25 cellular contexts compared by ENCODE assay signal in the genomic region with DNA sequence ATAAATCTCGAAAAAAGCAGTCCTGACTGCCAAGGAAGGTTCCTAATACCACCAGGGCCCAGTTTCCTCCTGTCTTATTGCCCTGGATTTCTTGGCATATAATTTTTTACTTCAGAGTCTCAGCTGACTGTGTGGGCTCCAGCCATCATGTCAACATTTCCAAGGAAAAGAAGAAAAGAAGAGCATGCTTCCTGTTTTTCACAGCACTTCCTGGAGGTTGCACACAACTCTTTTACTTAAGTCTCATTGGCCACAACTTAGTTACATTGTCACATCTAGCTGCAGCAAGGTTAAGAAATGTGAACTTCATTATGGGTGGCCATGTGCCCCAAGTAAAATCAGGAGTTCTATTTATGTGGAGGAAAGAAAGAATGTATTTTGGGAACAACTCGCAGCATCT. TPM values are rescaled to one million over a fixed set of nuclear protein-coding genes. Genes with fewer than 3 reads are reported as not detected.
DNase-seq lines count a peak whose midpoint lies in the region; ATAC-seq and TF ChIP-seq lines count a peak whose summit lies in the region.
"Had no signal": no experiment of that assay in that cellular context is flagged by ENCODE, and none has a peak within 500 bp of the region (broad histone marks: within the 10 kb centered on the region; RNA-seq: fewer than 3 reads in every experiment).

No MANE protein-coding gene starts in this region.

- POLR2A ChIA-PET in activated CD8-positive, alpha-beta T cell treated with anti-CD3 and anti-CD28 coated beads for 36 hours (lab: Charles Lee), result no interaction called here
- POLR2A ChIA-PET in activated CD8-positive, alpha-beta T cell treated with anti-CD3 and anti-CD28 coated beads, Interleukin-2, amount 10 ng/mL, durations not matched to agents 7 days and 5 days (lab: Charles Lee), result no interaction called here

- no peak overlapping the region for H3K4me3 ChIP-seq in ascending aorta
- H3K4me3 ChIP-seq: GM12878, GM23248, SK-N-MC, skin epidermis, thyroid gland had no signal

- intact Hi-C loops in activated CD8-positive, alpha-beta T cell treated with anti-CD3 and anti-CD28 coated beads for 36 hours (cut with micrococcal nuclease), result no loop called here
- intact Hi-C loops in ascending aorta (cut with DNase I), result no loop called here

- H3K4me1 ChIP-seq in ascending aorta, result no peaks in the 10 kb centered on the region

- H3K36me3 Mint-ChIP-seq in activated CD8-positive, alpha-beta T cell treated with anti-CD3 and anti-CD28 coated beads for 36 hours (ENCODE audit: low read depth), result no peaks in the 10 kb centered on the region
- no peaks in the 10 kb centered on the region for H3K36me3 Mint-ChIP-seq in activated CD8-positive, alpha-beta T cell treated with anti-CD3 and anti-CD28 coated beads, Interleukin-2, amount 10 ng/mL, durations not matched to agents 7 days and 5 days (ENCODE audit: low read depth)
- no peaks in the 10 kb centered on the region for H3K36me3 Mint-ChIP-seq in T-helper 2 cell treated with Interferon-gamma antibody and Interleukin-4, amounts not matched to agents 5 μg/mL and 100 μg/mL, for 36 hours (ENCODE audit: low read depth)
- no peaks in the 10 kb centered on the region for H3K36me3 Mint-ChIP-seq in nephron (ENCODE audit: low read depth)
- H3K36me3 Mint-ChIP-seq: activated naive CD4-positive, alpha-beta T cell treated with anti-CD3 and anti-CD28 coated beads, Interleukin-2, amount 50 U/mL, for 72 hours; brain; CD4-positive, CD25-positive, alpha-beta regulatory T cell; IgD-negative memory B cell had no signal

- peak overlapping the region; percentile 7 for H3K27ac Mint-ChIP-seq in activated CD8-positive, alpha-beta T cell treated with anti-CD3 and anti-CD28 coated beads for 36 hours
- no peak overlapping the region for H3K27ac Mint-ChIP-seq in activated CD8-positive, alpha-beta T cell treated with anti-CD3 and anti-CD28 coated beads, Interleukin-2, amount 10 ng/mL, durations not matched to agents 7 days and 5 days
- H3K27ac Mint-ChIP-seq in T-helper 2 cell treated with Interferon-gamma antibody and Interleukin-4, amounts not matched to agents 5 μg/mL and 100 μg/mL, for 36 hours, result peak overlapping the region; percentile 79
- peak overlapping the region; percentile 31 to 71 (median 65) for H3K27ac Mint-ChIP-seq in nephron
- H3K27ac Mint-ChIP-seq: endodermal cell, IgD-negative memory B cell had no signal

- H3K27me3 ChIP-seq in ascending aorta, result no peaks in the 10 kb centered on the region
- H3K27me3 ChIP-seq: thyroid gland had no signal

- H3K4me3 Mint-ChIP-seq in activated CD8-positive, alpha-beta T cell treated with anti-CD3 and anti-CD28 coated beads for 36 hours, result no peak overlapping the region
- H3K4me3 Mint-ChIP-seq in activated CD8-positive, alpha-beta T cell treated with anti-CD3 and anti-CD28 coated beads, Interleukin-2, amount 10 ng/mL, durations not matched to agents 7 days and 5 days, result no peak overlapping the region
- H3K4me3 Mint-ChIP-seq in T-helper 2 cell treated with Interferon-gamma antibody and Interleukin-4, amounts not matched to agents 5 μg/mL and 100 μg/mL, for 36 hours, result peak overlapping the region; percentile 42
- H3K4me3 Mint-ChIP-seq in nephron, result no peak overlapping the region
- H3K4me3 Mint-ChIP-seq: brain; CD4-positive, CD25-positive, alpha-beta regulatory T cell; endodermal cell; IgD-negative memory B cell had no signal

- no peak for TF ChIP-seq CTCF in activated CD8-positive, alpha-beta T cell treated with anti-CD3 and anti-CD28 coated beads for 36 hours (IDR thresholded peaks at IDR 0.05)
- no peak for TF ChIP-seq CTCF in nephron (IDR thresholded peaks at IDR 0.05; ENCODE audit: unreplicated experiment in 3 of 3)
- no peak for TF ChIP-seq CTCF in ascending aorta (IDR thresholded peaks at IDR 0.05)

- CTCF ChIA-PET in activated CD8-positive, alpha-beta T cell treated with anti-CD3 and anti-CD28 coated beads for 36 hours (lab: Charles Lee), result no interaction called here
- CTCF ChIA-PET in activated CD8-positive, alpha-beta T cell treated with anti-CD3 and anti-CD28 coated beads, Interleukin-2, amount 10 ng/mL, durations not matched to agents 7 days and 5 days (lab: Charles Lee), result no interaction called here

- no peaks in the 10 kb centered on the region for H3K9me3 ChIP-seq in ascending aorta
- H3K9me3 ChIP-seq: thyroid gland had no signal

- H3K27ac ChIP-seq in ascending aorta, result no peak overlapping the region
- H3K27ac ChIP-seq: GM23248, SK-N-MC, skin epidermis, thyroid gland had no signal

- no peak for ATAC-seq in activated CD8-positive, alpha-beta T cell treated with anti-CD3 and anti-CD28 coated beads for 36 hours
- no peak for ATAC-seq in activated CD8-positive, alpha-beta T cell treated with anti-CD3 and anti-CD28 coated beads, Interleukin-2, amount 10 ng/mL, durations not matched to agents 7 days and 5 days
- ATAC-seq in HG03108 (IDR thresholded peaks at IDR 0.05; ENCODE audit: unreplicated experiment), result no peak
- ATAC-seq in HG03095 (IDR thresholded peaks at IDR 0.05; ENCODE audit: unreplicated experiment), result no peak

- no peaks in the 10 kb centered on the region for H3K36me3 ChIP-seq in ascending aorta
- H3K36me3 ChIP-seq: thyroid gland had no signal

- H3K27me3 Mint-ChIP-seq in activated CD8-positive, alpha-beta T cell treated with anti-CD3 and anti-CD28 coated beads for 36 hours, result no peaks in the 10 kb centered on the region
- H3K27me3 Mint-ChIP-seq in activated CD8-positive, alpha-beta T cell treated with anti-CD3 and anti-CD28 coated beads, Interleukin-2, amount 10 ng/mL, durations not matched to agents 7 days and 5 days (ENCODE audit: low read depth), result peaks cover 3% of the 10 kb centered on the region
- no peaks in the 10 kb centered on the region for H3K27me3 Mint-ChIP-seq in T-helper 2 cell treated with Interferon-gamma antibody and Interleukin-4, amounts not matched to agents 5 μg/mL and 100 μg/mL, for 36 hours (ENCODE audit: low read depth)
- no peaks in the 10 kb centered on the region for H3K27me3 Mint-ChIP-seq in nephron (ENCODE audit: low read depth)
- H3K27me3 Mint-ChIP-seq: brain had no signal

- H3K4me1 Mint-ChIP-seq in activated CD8-positive, alpha-beta T cell treated with anti-CD3 and anti-CD28 coated beads for 36 hours (ENCODE audit: low read depth), result peaks cover 18% of the 10 kb centered on the region
- peaks cover 11% of the 10 kb centered on the region for H3K4me1 Mint-ChIP-seq in activated CD8-positive, alpha-beta T cell treated with anti-CD3 and anti-CD28 coated beads, Interleukin-2, amount 10 ng/mL, durations not matched to agents 7 days and 5 days (ENCODE audit: low read depth)
- peaks cover 26% of the 10 kb centered on the region for H3K4me1 Mint-ChIP-seq in T-helper 2 cell treated with Interferon-gamma antibody and Interleukin-4, amounts not matched to agents 5 μg/mL and 100 μg/mL, for 36 hours (ENCODE audit: low read depth)
- peaks cover 39% of the 10 kb centered on the region for H3K4me1 Mint-ChIP-seq in nephron
- H3K4me1 Mint-ChIP-seq: IgD-negative memory B cell had no signal

- no peaks in the 10 kb centered on the region for H3K9me3 Mint-ChIP-seq in activated CD8-positive, alpha-beta T cell treated with anti-CD3 and anti-CD28 coated beads for 36 hours
- no peaks in the 10 kb centered on the region for H3K9me3 Mint-ChIP-seq in activated CD8-positive, alpha-beta T cell treated with anti-CD3 and anti-CD28 coated beads, Interleukin-2, amount 10 ng/mL, durations not matched to agents 7 days and 5 days (ENCODE audit: insufficient read depth)
- H3K9me3 Mint-ChIP-seq in T-helper 2 cell treated with Interferon-gamma antibody and Interleukin-4, amounts not matched to agents 5 μg/mL and 100 μg/mL, for 36 hours, result no peaks in the 10 kb centered on the region
- H3K9me3 Mint-ChIP-seq in nephron, result no peaks in the 10 kb centered on the region
- H3K9me3 Mint-ChIP-seq: activated naive CD4-positive, alpha-beta T cell treated with anti-CD3 and anti-CD28 coated beads, Interleukin-2, amount 50 U/mL, for 72 hours; brain; CD4-positive, CD25-positive, alpha-beta regulatory T cell; endodermal cell; IgD-negative memory B cell had no signal

- no peak for DNase-seq in activated CD8-positive, alpha-beta T cell treated with anti-CD3 and anti-CD28 coated beads for 36 hours
- DNase-seq in activated CD8-positive, alpha-beta T cell treated with anti-CD3 and anti-CD28 coated beads, Interleukin-2, amount 10 ng/mL, durations not matched to agents 7 days and 5 days, result no peak
- DNase-seq in H4 (ENCODE audit: low spot score) (peak; percentile 8), ascending aorta (ENCODE audit: low spot score in 2 of 2) (no peak)
- DNase-seq in T-helper 2 cell treated with Interferon-gamma antibody and Interleukin-4, amounts not matched to agents 5 μg/mL and 100 μg/mL, for 36 hours (ENCODE audit: low spot score), result no peak
- DNase-seq: activated CD4-positive, alpha-beta T cell treated with anti-CD3 and anti-CD28 coated beads for 1 hour; activated CD8-positive, alpha-beta memory T cell treated with anti-CD3 and anti-CD28 coated beads, Interleukin-2, amount 50 U/mL, for 48 hours; endodermal cell; glutamatergic neuron; GM23248; NCI-H187; NCI-H226; stimulated activated naive CD4-positive, alpha-beta T cell treated with Interleukin-2 at 50 U/mL for 16 hours; thyroid gland had no signal

RNA-seq across cellular contexts. Expression of a gene that starts 24.3 kb away (rescaled TPM):
- total RNA-seq in activated CD8-positive, alpha-beta T cell treated with anti-CD3 and anti-CD28 coated beads for 36 hours, result 1 to 10 TPM; 1.4 to 2.0 TPM
- total RNA-seq in activated CD8-positive, alpha-beta T cell treated with anti-CD3 and anti-CD28 coated beads, Interleukin-2, amount 10 ng/mL, durations not matched to agents 7 days and 5 days, result 1 to 10 TPM in 1 of 2 experiments, under 1 TPM in 1; 0.58 to 1.1 TPM
- 10.1 and 11.7 TPM in 2 replicates for total RNA-seq in H4 (2014; rRNA removed; shearing (Covaris generic))
- 46.0 TPM for total RNA-seq in ascending aorta
- total RNA-seq: MCF 10A had no signal
